Comparison of ENCODE assay signal across 25 cellular contexts in the genomic region with DNA sequence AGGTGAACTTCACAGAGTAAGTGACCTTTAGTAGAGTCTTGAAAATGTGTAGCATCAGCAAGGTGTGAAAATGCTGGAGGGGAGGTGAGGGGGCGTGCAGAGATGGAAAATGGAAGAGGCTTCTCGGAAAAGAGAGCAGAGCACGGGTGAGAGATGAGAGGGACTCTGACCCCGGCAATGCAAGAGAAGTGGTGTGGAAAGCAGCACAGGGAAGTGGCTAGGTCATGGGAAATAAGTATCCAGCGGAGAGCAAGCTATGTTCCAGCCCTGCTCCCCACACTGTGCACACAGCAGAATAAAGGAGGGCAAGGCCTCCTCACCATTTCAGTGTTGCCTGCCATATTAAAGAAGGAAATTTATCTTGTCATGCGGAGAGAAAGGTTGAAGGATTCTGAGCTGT.
DNase-seq lines count a peak whose midpoint lies in the region; ATAC-seq, FAIRE-seq and TF ChIP-seq lines count a peak whose summit lies in the region.
"Had no signal": no experiment of that assay in that cellular context is flagged by ENCODE, and none has a peak within 500 bp of the region (broad histone marks: within the 10 kb centered on the region; RNA-seq: fewer than 3 reads in every experiment).

No MANE protein-coding gene starts in this region.

- H3K4me1 Mint-ChIP-seq in WTC11, result peaks cover 18% of the 10 kb centered on the region

- H3K27ac ChIP-seq in kidney (ENCODE audit: low read depth in 2 of 2, low read length in 2 of 2) (peak overlapping the region; percentile 2 to 19), neuronal stem cell (replicated peaks; ENCODE audit: low read length) (no peak overlapping the region)
- H3K27ac ChIP-seq: A549; BLaER1 treated with 17β-estradiol and CSF1 and Interleukin-3, amounts not matched to agents 10 nM and 100 nM; SK-N-MC had no signal

- POLR2A ChIA-PET in WTC11 (lab: Charles Lee), result no interaction called here

- no peak overlapping the region for H3K4me2 ChIP-seq in neuronal stem cell (ENCODE audit: insufficient read depth, low read length, poor library complexity, severe bottlenecking)
- H3K4me2 ChIP-seq: A549; BLaER1 treated with 17β-estradiol and CSF1 and Interleukin-3, amounts not matched to agents 10 nM and 100 nM had no signal

- H2BK5ac ChIP-seq in neuronal stem cell (ENCODE audit: low read length), result no peak overlapping the region

- H3K36me3 ChIP-seq in kidney (ENCODE audit: control insufficient read depth in 1 of 2, insufficient read depth in 2 of 2, low read length in 2 of 2), result no peaks in the 10 kb centered on the region
- no peaks in the 10 kb centered on the region for H3K36me3 ChIP-seq in neuronal stem cell (replicated peaks in 1 of 2; ENCODE audit: control insufficient read depth in 2 of 2, insufficient read depth in 2 of 2, low read length in 2 of 2)
- H3K36me3 ChIP-seq in HAP-1 (replicated peaks), result no peaks in the 10 kb centered on the region
- H3K36me3 ChIP-seq: BLaER1 treated with 17β-estradiol and CSF1 and Interleukin-3, amounts not matched to agents 10 nM and 100 nM had no signal

- H2AK5ac ChIP-seq in neuronal stem cell (ENCODE audit: low read depth, low read length), result no peak overlapping the region

- no peaks in the 10 kb centered on the region for H3K9me3 ChIP-seq in kidney (ENCODE audit: control insufficient read depth in 1 of 2, low read length in 2 of 2)
- peaks cover 0 to under 1% of the 10 kb centered on the region in 2 donors for H3K9me3 ChIP-seq in neuronal stem cell (replicated peaks in 1 of 2; ENCODE audit: control insufficient read depth in 2 of 2, insufficient read depth in 1 of 2, low read depth in 1 of 2, low read length in 2 of 2)
- H3K9me3 ChIP-seq in HAP-1, result no peaks in the 10 kb centered on the region
- H3K9me3 ChIP-seq: A549; BLaER1 treated with 17β-estradiol and CSF1 and Interleukin-3, amounts not matched to agents 10 nM and 100 nM had no signal

- DNase-seq in HuH-7 (ENCODE audit: low spot score) (peak; percentile 5), WTC11 (ENCODE audit: low spot score) (no peak), kidney (no peak), neuronal stem cell (ENCODE audit: low spot score) (no peak), EL (no peak), HAP-1 (ENCODE audit: low spot score in 2 of 2) (no peak), GM10266 (ENCODE audit: extremely low spot score) (no peak)
- DNase-seq: AML-193; CD4-positive, alpha-beta T cell; DMS53; NCI-H1092; NCI-H1417 treated with DMSO at 0.1 percent for 48 hours; NCI-H1694 treated with DMSO at 0.1 percent for 48 hours; NCI-H2081; NCI-H226; NCI-H510A; NCI-H69; SIG-M5 had no signal

- H3K9ac ChIP-seq in kidney (ENCODE audit: low read length in 2 of 2) (no peak overlapping the region), neuronal stem cell (ENCODE audit: low read depth, low read length, poor library complexity) (no peak overlapping the region)
- H3K9ac ChIP-seq: BLaER1 treated with 17β-estradiol and CSF1 and Interleukin-3, amounts not matched to agents 10 nM and 100 nM had no signal

- H3K4me3 Mint-ChIP-seq in WTC11, result no peak overlapping the region
- H3K4me3 Mint-ChIP-seq: CD4-positive, alpha-beta T cell had no signal

- H3K27me3 Mint-ChIP-seq in WTC11 (ENCODE audit: low read depth), result no peaks in the 10 kb centered on the region
- H3K27me3 Mint-ChIP-seq: CD4-positive, alpha-beta T cell had no signal

- H3K36me3 Mint-ChIP-seq in WTC11, result no peaks in the 10 kb centered on the region

- peaks cover 6% of the 10 kb centered on the region; the same call in 1 of the 2 replicates for H3K9me3 Mint-ChIP-seq in WTC11
- H3K9me3 Mint-ChIP-seq: CD4-positive, alpha-beta T cell had no signal

- WGBS in neuronal stem cell (ENCODE audit: extremely low coverage in 2 of 2, insufficient read length in 2 of 2, insufficient replicate concordance in 1 of 2), 2 donors, result no CpG with 5 or more reads among the region's 6 CpGs

- in situ Hi-C loops in HAP-1 (cut with MboI; ENCODE audit: low sequenced_read_pairs), result no loop called here

- H3K27ac Mint-ChIP-seq in WTC11, result peak overlapping the region; percentile 58; the same call in 1 of the 2 replicates
- H3K27ac Mint-ChIP-seq: CD4-positive, alpha-beta T cell had no signal

- no peak for FAIRE-seq in kidney (lab: Jason Lieb, UNC)
- FAIRE-seq: A549, G401.6, GM12891, RCC 7860 had no signal

- CTCF ChIA-PET in WTC11 (lab: Charles Lee), result no interaction called here

- intact Hi-C loops in kidney (cut with DNase I), result no loop called here

- no peak overlapping the region for H3K4ac ChIP-seq in neuronal stem cell (ENCODE audit: low read length)

- no peak overlapping the region for H2BK120ac ChIP-seq in neuronal stem cell (ENCODE audit: low read depth, low read length)

- no peak overlapping the region for H3K14ac ChIP-seq in neuronal stem cell (ENCODE audit: low read length)

- H4K91ac ChIP-seq in neuronal stem cell (ENCODE audit: low read depth, low read length, poor library complexity), result no peak overlapping the region

- no peak overlapping the region for H3K4me3 ChIP-seq in kidney (ENCODE audit: low read length in 2 of 2)
- H3K4me3 ChIP-seq in neuronal stem cell (ENCODE audit: low read length in 2 of 2), result no peak overlapping the region
- H3K4me3 ChIP-seq in HAP-1, result no peak overlapping the region
- H3K4me3 ChIP-seq: A549; BLaER1 treated with 17β-estradiol and CSF1 and Interleukin-3, amounts not matched to agents 10 nM and 100 nM; SK-N-MC had no signal

- no peak overlapping the region for H4K8ac ChIP-seq in neuronal stem cell (ENCODE audit: low read depth, low read length)

- no peak overlapping the region for H2BK15ac ChIP-seq in neuronal stem cell (ENCODE audit: low read length)

- peak overlapping the region; percentile 55 for H2AFZ ChIP-seq in neuronal stem cell (ENCODE audit: low read length)

- H3K23ac ChIP-seq in neuronal stem cell (ENCODE audit: low read depth, low read length, poor library complexity), result no peak overlapping the region

- H3K27me3 ChIP-seq in neuronal stem cell (ENCODE audit: control insufficient read depth in 3 of 3, insufficient read depth in 3 of 3, low read depth in 1 of 3, low read length in 3 of 3), result no peaks in the 10 kb centered on the region
- H3K27me3 ChIP-seq in HAP-1 (ENCODE audit: low read depth), result no peaks in the 10 kb centered on the region
- H3K27me3 ChIP-seq: BLaER1 treated with 17β-estradiol and CSF1 and Interleukin-3, amounts not matched to agents 10 nM and 100 nM had no signal

- ATAC-seq in WTC11 (peak; percentile 56; the same call in 1 of the 2 replicates), HG02571 (IDR thresholded peaks at IDR 0.05; ENCODE audit: unreplicated experiment) (no peak)
- ATAC-seq: A549 had no signal

- peaks cover 3 to 5% of the 10 kb centered on the region in 2 donors for H3K4me1 ChIP-seq in kidney (ENCODE audit: control insufficient read depth in 1 of 2, insufficient read depth in 1 of 2, low read depth in 1 of 2, low read length in 2 of 2)
- H3K4me1 ChIP-seq in neuronal stem cell (ENCODE audit: control insufficient read depth in 2 of 2, insufficient read depth in 1 of 2, low read depth in 1 of 2, low read length in 2 of 2), result peaks cover 3 to 7% of the 10 kb centered on the region in 2 donors
- H3K4me1 ChIP-seq in HAP-1, result no peaks in the 10 kb centered on the region
- H3K4me1 ChIP-seq: A549 had no signal

- TF ChIP-seq CTCF in WTC11 (IDR thresholded peaks at IDR 0.05) (no peak), kidney (IDR thresholded peaks at IDR 0.05; ENCODE audit: borderline replicate concordance, extremely low read depth, insufficient read depth) (no peak), GM10266 (IDR thresholded peaks at IDR 0.05; ENCODE audit: control insufficient read depth, insufficient read depth, low read depth, missing control alignments) (no peak)

- H3K79me1 ChIP-seq in neuronal stem cell (ENCODE audit: low read depth, low read length), result no peaks in the 10 kb centered on the region

- no peak overlapping the region for H3K18ac ChIP-seq in neuronal stem cell (ENCODE audit: low read length)

- peak overlapping the region; percentile 22 for H2BK12ac ChIP-seq in neuronal stem cell (ENCODE audit: low read length)

TF ChIP-seq in WTC11, 78 proteins besides CTCF, POLR2A, EP300 and RAD21:
- TF ChIP-seq RORB (CRISPR knock-in tag; IDR thresholded peaks at IDR 0.05) (no peak), AFF4 (CRISPR knock-in tag; IDR thresholded peaks at IDR 0.05; ENCODE audit: borderline replicate concordance) (no peak), NFE2L1 (CRISPR knock-in tag; IDR thresholded peaks at IDR 0.05) (no peak), ATF3 (CRISPR knock-in tag; conservative IDR thresholded peaks at IDR 0.05) (no peak), ZNF671 (CRISPR knock-in tag; IDR thresholded peaks at IDR 0.05) (no peak)
